20 cellular contexts compared by ENCODE assay signal in the genomic region with DNA sequence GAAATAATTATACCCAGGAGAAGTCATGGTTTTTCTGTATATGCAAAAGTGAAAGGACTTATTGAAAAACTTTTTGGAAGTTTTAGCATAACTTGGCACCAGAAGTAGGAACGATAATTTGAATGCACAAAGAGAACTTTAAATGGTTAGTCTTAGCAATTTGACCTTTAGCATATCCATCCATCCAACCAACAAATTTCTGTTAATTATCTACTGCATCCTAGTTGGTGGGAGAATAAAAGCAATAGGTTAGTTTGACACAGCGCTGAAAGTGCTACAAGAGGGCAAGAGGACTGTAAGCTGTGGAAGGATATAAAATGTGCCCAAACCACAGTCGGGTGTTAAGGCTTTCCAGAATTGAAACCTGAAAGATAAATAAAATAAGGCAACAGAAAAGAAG. TPM values are rescaled to one million over a fixed set of nuclear protein-coding genes. Genes with fewer than 3 reads are reported as not detected.
DNase-seq lines count a peak whose midpoint lies in the region; ATAC-seq, FAIRE-seq and TF ChIP-seq lines count a peak whose summit lies in the region.
"Had no signal": no experiment of that assay in that cellular context is flagged by ENCODE, and none has a peak within 500 bp of the region (broad histone marks: within the 10 kb centered on the region; RNA-seq: fewer than 3 reads in every experiment).

No MANE protein-coding gene starts in this region.

- H3K9me3 ChIP-seq in PC-9 (ENCODE audit: insufficient read depth, low read depth) (no peaks in the 10 kb centered on the region), liver (ENCODE audit: control insufficient read depth in 4 of 4, low read length in 3 of 4) (no peaks in the 10 kb centered on the region), small intestine (ENCODE audit: control insufficient read depth, low read depth) (no peaks in the 10 kb centered on the region)
- H3K9me3 ChIP-seq: left ventricle myocardium inferior, transverse colon had no signal

- H3K9ac ChIP-seq in liver (ENCODE audit: low read depth in 1 of 2, low read length in 2 of 2), result peak overlapping the region in 1 of 2 donors; percentile 22

- H3K9me2 ChIP-seq in PC-9 (ENCODE audit: insufficient read depth), result no peaks in the 10 kb centered on the region

- 0 out of 2 replicates have a peak, but pooled peaks cover 5% of the 10 kb centered on the region for H3K4me1 ChIP-seq in PC-9 (replicated peaks; ENCODE audit: insufficient read depth)
- peaks cover 29 to 63% (median 47%) of the 10 kb centered on the region in 4 donors for H3K4me1 ChIP-seq in liver (ENCODE audit: control insufficient read depth in 4 of 4, insufficient read depth in 4 of 4, low read length in 3 of 4)
- H3K4me1 ChIP-seq in small intestine (ENCODE audit: control insufficient read depth in 2 of 2, insufficient read depth in 1 of 2, low read depth in 1 of 2, low read length in 1 of 2), result peaks cover 3 to 9% of the 10 kb centered on the region in 2 donors

- no peak overlapping the region for H2AFZ ChIP-seq in PC-9

- no TSS peak for BruUV-seq in PC-9 (replicated peaks; lab: Mats Ljungman, UMichigan)

- 20% methylated on average over 3 of the region's 3 CpGs for WGBS in liver
- WGBS in small intestine, 3 donors, result 15 to 46% (median 26%) methylated on average over 3 of the region's 3 CpGs

- peak in 1 of 2 donors; percentile 54 for TF ChIP-seq RAD21 in liver (IDR thresholded peaks at IDR 0.05)

- ATAC-seq in GM18868 (IDR thresholded peaks at IDR 0.05; ENCODE audit: unreplicated experiment), result no peak
- ATAC-seq: HCT116; PC-3; stimulated activated naive CD8-positive, alpha-beta T cell treated with anti-CD3 and anti-CD28 coated beads, Interleukin-15, Interleukin-2, amounts not matched to agents 100 U/mL and 50 U/mL, for 24 hours had no signal

- POLR2A ChIA-PET in PC-9 (lab: Charles Lee; ENCODE audit: unreplicated experiment), result no interaction called here

- H3K27ac ChIP-seq in PC-9 (peak overlapping the region; percentile 10; the same call in 1 of the 2 replicates), liver (ENCODE audit: low read depth in 1 of 2, low read length in 2 of 2) (peak overlapping the region; percentile 55 to 56), small intestine (ENCODE audit: low read depth in 1 of 2, low read length in 1 of 2) (no peak overlapping the region)
- H3K27ac ChIP-seq: coronary artery, left ventricle myocardium inferior, transverse colon had no signal

- peaks cover 28% of the 10 kb centered on the region; the same call in 1 of the 2 replicates for H4K20me1 ChIP-seq in PC-9 (ENCODE audit: insufficient read depth)

- DNase-seq in PC-9 (no peak), epithelial cell of proximal tubule (ENCODE audit: low read depth) (peak; percentile 69), small intestine (peak; percentile 31), amygdala (lab: John Stamatoyannopoulos, UW) (no peak), 8988T (no peak), GM12891 (ENCODE audit: insufficient read length, low spot score) (no peak)
- DNase-seq: activated CD4-positive, alpha-beta memory T cell treated with anti-CD3 and anti-CD28 coated beads, Interleukin-2, amount 10 ng/mL, durations not matched to agents 7 days and 5 days; activated naive CD4-positive, alpha-beta T cell treated with anti-CD3 and anti-CD28 coated beads for 36 hours; left ventricle myocardium inferior; NCI-H1436; NCI-H2171 treated with DMSO at 0.1 percent for 48 hours; NCI-H82; PC-3; stimulated activated naive CD8-positive, alpha-beta T cell treated with anti-CD3 and anti-CD28 coated beads, Interleukin-15, Interleukin-2, amounts not matched to agents 100 U/mL and 50 U/mL, for 24 hours; transverse colon had no signal

- H3K4me2 ChIP-seq in PC-9, result no peak overlapping the region

- intact Hi-C loops in PC-9 (cut with micrococcal nuclease; ENCODE audit: unreplicated experiment), result no loop called here

- H3F3A ChIP-seq in PC-9 (ENCODE audit: insufficient read depth, low read depth), result peaks cover 12% of the 10 kb centered on the region

- TF ChIP-seq CTCF in PC-9 (conservative IDR thresholded peaks at IDR 0.05) (no peak), epithelial cell of proximal tubule (conservative IDR thresholded peaks at IDR 0.05; ENCODE audit: low read depth, low read length) (no peak), liver (IDR thresholded peaks at IDR 0.05; ENCODE audit: low read depth, low read length, missing input control) (no peak)

- H3K27me3 ChIP-seq in PC-9 (ENCODE audit: insufficient read depth, low read depth) (no peaks in the 10 kb centered on the region), liver (ENCODE audit: control insufficient read depth in 4 of 4, insufficient read depth in 4 of 4, low read length in 3 of 4) (no peaks in the 10 kb centered on the region), small intestine (ENCODE audit: control insufficient read depth in 2 of 2, insufficient read depth in 2 of 2, low read length in 2 of 2) (no peaks in the 10 kb centered on the region)
- H3K27me3 ChIP-seq: transverse colon had no signal

- FAIRE-seq in small intestine (lab: Jason Lieb, UNC) (no peak), GM12891 (lab: Jason Lieb, UNC) (no peak)
- FAIRE-seq: frontal cortex had no signal

- H3K4me3 ChIP-seq in PC-9, result no peak overlapping the region
- peak overlapping the region; percentile 5 for H3K4me3 ChIP-seq in epithelial cell of proximal tubule (ENCODE audit: low read depth, low read length)
- H3K4me3 ChIP-seq in liver (ENCODE audit: low read depth in 1 of 3, low read length in 3 of 3), result peak overlapping the region in 1 of 3 donors; percentile 20
- H3K4me3 ChIP-seq in small intestine (ENCODE audit: low read depth in 1 of 2, low read length in 2 of 2), result no peak overlapping the region
- H3K4me3 ChIP-seq: coronary artery, left ventricle myocardium inferior, transverse colon had no signal

- H3K36me3 ChIP-seq in PC-9 (ENCODE audit: low read depth) (no peaks in the 10 kb centered on the region), liver (ENCODE audit: control insufficient read depth in 4 of 4, insufficient read depth in 3 of 4, low read depth in 1 of 4, low read length in 3 of 4) (no peaks in the 10 kb centered on the region), small intestine (ENCODE audit: control insufficient read depth in 2 of 2, insufficient read depth in 2 of 2, low read length in 2 of 2) (peaks cover 0 to 3% of the 10 kb centered on the region in 2 donors)
- H3K36me3 ChIP-seq: left ventricle myocardium inferior, transverse colon had no signal

- peaks cover 58% of the 10 kb centered on the region for H3K79me2 ChIP-seq in PC-9 (ENCODE audit: low read depth)

- CTCF ChIA-PET in PC-9 (lab: Charles Lee), result no interaction called here

- no peak for TF ChIP-seq POLR2A in GM12891 (IDR thresholded peaks at IDR 0.05; ENCODE audit: low read depth, low read length)

TF ChIP-seq in liver, 16 proteins besides CTCF, POLR2A, EP300 and RAD21 (continues in another document):
- TF ChIP-seq GABPA (IDR thresholded peaks at IDR 0.05 in 1 of 2, conservative IDR thresholded peaks at IDR 0.05 in 1 of 2) (peak in 1 of 2 donors; percentile 37), FOXA2 (IDR thresholded peaks at IDR 0.05) (no peak), SP1 (IDR thresholded peaks at IDR 0.05) (peak; percentile 81), YY1 (IDR thresholded peaks at IDR 0.05) (no peak)
- TF ChIP-seq, protein P1, sequence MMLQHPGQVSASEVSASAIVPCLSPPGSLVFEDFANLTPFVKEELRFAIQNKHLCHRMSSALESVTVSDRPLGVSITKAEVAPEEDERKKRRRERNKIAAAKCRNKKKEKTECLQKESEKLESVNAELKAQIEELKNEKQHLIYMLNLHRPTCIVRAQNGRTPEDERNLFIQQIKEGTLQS (IDR thresholded peaks at IDR 0.05), result no peak

TF ChIP-seq in GM12891, 5 proteins besides CTCF, POLR2A, EP300 and RAD21:
- TF ChIP-seq POLR2AphosphoS5 (IDR thresholded peaks at IDR 0.05; ENCODE audit: low read depth, low read length), result no peak
- TF ChIP-seq POU2F2 (IDR thresholded peaks at IDR 0.05; ENCODE audit: low read depth, low read length), result no peak
- no peak for TF ChIP-seq PAX5 (IDR thresholded peaks at IDR 0.05; ENCODE audit: insufficient read depth, low read length, severe bottlenecking)
- TF ChIP-seq SPI1 (IDR thresholded peaks at IDR 0.05; ENCODE audit: low read depth, low read length), result no peak
- no peak for TF ChIP-seq TAF1 (IDR thresholded peaks at IDR 0.05; ENCODE audit: low read depth, low read length)

RNA-seq across cellular contexts. Expression of a gene that starts 17.6 kb away (rescaled TPM):
- total RNA-seq in PC-9 (2021) (40.8 and 51.8 TPM in 2 replicates), epithelial cell of proximal tubule (36.4 and 48.2 TPM in 2 replicates), liver (10 to 100 TPM; 24.5 to 94.0 TPM)
- polyA plus RNA-seq in liver (10 to 100 TPM; 12.0 to 12.3 TPM), small intestine (10 to 100 TPM; 14.1 to 21.3 (median 15.7) TPM)
- 16.2 TPM for polyA plus RNA-seq in GM12891 (2012; ENCODE audit: low read depth, missing spikeins)

RNA-seq across cellular contexts. Expression of a gene that starts 50.3 kb away (rescaled TPM):
- total RNA-seq in PC-9 (2021) (115 and 172 TPM in 2 replicates), epithelial cell of proximal tubule (205 and 349 TPM in 2 replicates), liver (10 to 100 TPM; 26.7 to 30.9 TPM)
- polyA plus RNA-seq in liver (10 to 100 TPM; 83.8 to 97.3 TPM), small intestine (100 to 1,000 TPM in 1 of 3 donors, 10 to 100 TPM in 2; 18.6 to 175 (median 41.9) TPM)
- polyA plus RNA-seq in GM12891 (2012; ENCODE audit: low read depth, missing spikeins), result 272 TPM

Comparison
In these comparisons a context has a peak if more than half of its experiments do, and no peak if none do; other contexts are left out.
1. DNase-seq: peak in epithelial cell of proximal tubule (single experiment) and small intestine (single experiment); none in PC-9 (0 of 2), amygdala (0 of 56), 8988T (single experiment) and GM12891 (single experiment).
2. H3K27ac ChIP-seq: peak in PC-9 (single experiment) and liver (2 of 2); none in small intestine (0 of 2).